In genomic region chr9:87641067-87641466, GRCh38 we compare ENCODE assay signal across 15 cellular contexts.
"Had no signal": no experiment of that assay in that cellular context is flagged by ENCODE, and none has a peak within 500 bp of the region (broad histone marks: within the 10 kb centered on the region; RNA-seq: fewer than 3 reads in every experiment).

No MANE protein-coding gene starts in this region.

- DNase-seq: activated gamma-delta T cell treated with Interleukin-2 at 50 U/mL for 16 hours; activated T-cell treated with anti-CD3 and anti-CD28 coated beads, Interleukin-2, amount 50 U/mL, for 1 hour; colonic mucosa; posterior cingulate gyrus; stimulated activated CD4-positive, alpha-beta T cell treated with anti-CD3 and anti-CD28 coated beads, Interleukin-4, amount 100 ng/mL, for 1 hour; stimulated activated naive CD4-positive, alpha-beta T cell; T-helper 9 cell had no signal

- H3K4me1 Mint-ChIP-seq: central memory CD8-positive, alpha-beta T cell had no signal

- H3K4me3 ChIP-seq: ascending aorta, breast epithelium, colonic mucosa, heart right ventricle had no signal

- H3K36me3 ChIP-seq: ascending aorta, breast epithelium, colonic mucosa, neutrophil had no signal

- H3K36me3 Mint-ChIP-seq: activated naive CD4-positive, alpha-beta T cell treated with anti-CD3 and anti-CD28 coated beads, Interleukin-2, amount 50 U/mL, for 72 hours; natural killer cell treated with Interleukin-12 subunit alpha and Interleukin-12 subunit beta and Interleukin-15 and Interleukin-18, amount 100 ng/mL, for 72 hours had no signal

- H3K27me3 Mint-ChIP-seq: natural killer cell treated with Interleukin-12 subunit alpha and Interleukin-12 subunit beta and Interleukin-15 and Interleukin-18, amount 100 ng/mL, for 72 hours had no signal

- H3K9me3 Mint-ChIP-seq: activated naive CD4-positive, alpha-beta T cell treated with anti-CD3 and anti-CD28 coated beads, Interleukin-2, amount 50 U/mL, for 72 hours; central memory CD8-positive, alpha-beta T cell; natural killer cell treated with Interleukin-12 subunit alpha and Interleukin-12 subunit beta and Interleukin-15 and Interleukin-18, amount 100 ng/mL, for 72 hours; WTC11 had no signal

- H3K4me3 Mint-ChIP-seq: central memory CD8-positive, alpha-beta T cell; natural killer cell treated with Interleukin-12 subunit alpha and Interleukin-12 subunit beta and Interleukin-15 and Interleukin-18, amount 100 ng/mL, for 72 hours; WTC11 had no signal

- H3K4me1 ChIP-seq: ascending aorta, breast epithelium, colonic mucosa had no signal

- H3K27ac ChIP-seq: ascending aorta, breast epithelium, colonic mucosa, heart right ventricle, neutrophil had no signal

- H3K27ac Mint-ChIP-seq: activated naive CD4-positive, alpha-beta T cell treated with anti-CD3 and anti-CD28 coated beads, Interleukin-2, amount 50 U/mL, for 72 hours; WTC11 had no signal

- H3K27me3 ChIP-seq: ascending aorta, colonic mucosa, heart right ventricle, neutrophil had no signal

- H3K9me3 ChIP-seq: ascending aorta, breast epithelium, colonic mucosa, heart right ventricle, neutrophil had no signal

- ATAC-seq: activated naive CD4-positive, alpha-beta T cell treated with anti-CD3 and anti-CD28 coated beads, Interleukin-2, amount 50 U/mL, for 72 hours; natural killer cell treated with Interleukin-12 subunit alpha and Interleukin-12 subunit beta and Interleukin-15 and Interleukin-18, amount 100 ng/mL, for 72 hours; WTC11 had no signal
